Comparison of ENCODE assay signal across 8 cellular contexts in the genomic region with DNA sequence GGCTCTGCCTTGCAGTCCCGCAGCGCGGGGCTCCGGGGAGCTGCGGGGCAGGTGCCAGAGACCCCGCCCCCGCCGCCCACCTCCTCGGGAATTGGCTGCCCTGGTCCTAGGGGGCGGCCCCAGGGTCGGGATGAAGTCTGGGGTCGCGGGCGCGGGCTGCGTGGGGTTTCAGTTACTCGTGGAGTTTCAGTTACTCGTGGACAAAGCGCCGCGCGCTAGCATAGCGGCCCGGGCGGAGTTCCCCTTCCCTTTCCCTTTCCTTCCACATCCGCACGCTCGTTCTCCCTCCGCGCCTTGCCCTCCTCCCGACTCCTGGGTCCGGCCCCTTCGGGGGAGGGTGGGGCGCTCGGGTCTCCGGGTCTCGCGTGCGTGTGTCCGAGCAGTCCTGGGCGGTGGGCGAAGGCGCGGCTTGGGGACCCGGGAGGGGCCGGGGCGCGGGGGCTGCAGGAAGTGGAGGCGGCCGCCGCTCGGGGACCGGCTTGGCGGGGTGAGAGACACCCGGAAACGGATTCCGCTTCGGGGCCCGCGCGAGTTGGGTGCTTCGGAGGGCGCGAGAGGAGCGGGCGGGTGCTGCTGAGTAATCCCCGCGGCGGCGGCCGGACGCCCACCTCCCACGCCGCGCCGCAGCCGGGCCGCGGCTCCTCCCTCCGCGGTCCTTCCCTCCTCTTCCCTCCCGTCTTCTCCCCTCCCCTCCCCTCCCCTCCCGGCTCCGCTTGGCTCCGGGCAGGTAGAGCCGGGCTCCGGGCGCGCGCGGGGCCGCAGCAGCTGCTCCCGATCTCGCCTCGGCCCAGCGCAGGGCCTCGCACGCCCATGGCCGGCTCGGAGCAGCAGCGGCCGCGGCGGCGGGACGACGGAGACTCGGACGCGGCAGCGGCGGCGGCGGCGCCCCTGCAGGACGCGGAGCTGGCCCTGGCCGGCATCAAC. TPM values are rescaled to one million over a fixed set of nuclear protein-coding genes. Genes with fewer than 3 reads are reported as not detected.
DNase-seq lines count a peak whose midpoint lies in the region; ATAC-seq and TF ChIP-seq lines count a peak whose summit lies in the region.

TTC39C (plus strand) TSS at position 693 of the 924 bp plus-strand sequence; CDS start at position 811, 118 bp downstream.

- peak within 1 kb of the TSS; percentile 46 to 96 (median 86) for H3K27ac ChIP-seq in adrenal gland
- peak within 1 kb of the TSS; percentile 53 for H3K27ac ChIP-seq in right cardiac atrium (ENCODE audit: low read length)
- peak within 1 kb of the TSS in 1 of 2 donors; percentile 27 for H3K27ac ChIP-seq in aorta (ENCODE audit: low read depth in 1 of 2, low read length in 2 of 2)

- H3K27me3 ChIP-seq in adrenal gland = no peaks in the 10 kb centered on the region
- no peaks in the 10 kb centered on the region for H3K27me3 ChIP-seq in right cardiac atrium (ENCODE audit: control insufficient read depth, insufficient read depth)
- no peaks in the 10 kb centered on the region for H3K27me3 ChIP-seq in aorta (ENCODE audit: control insufficient read depth in 1 of 2, insufficient read depth in 2 of 2, low read length in 1 of 2)

- peak in 1 of 6 experiments; percentile 3 for TF ChIP-seq CTCF in adrenal gland (IDR thresholded peaks at IDR 0.05)

- WGBS in adrenal gland, 4 donors = 0 to 1% (median 0%) methylated on average over 10 to 118 of the region's 118 CpGs
- under 1% methylated on average over 118 of the region's 118 CpGs for WGBS in right cardiac atrium
- 1% methylated on average over 67 to 118 of the region's 118 CpGs for WGBS in aorta, 2 donors

- H3K4me1 ChIP-seq in adrenal gland (replicated peaks in 1 of 2) = peaks cover 7 to 26% of the 10 kb centered on the region in 2 donors
- no peaks in the 10 kb centered on the region for H3K4me1 ChIP-seq in right cardiac atrium (ENCODE audit: control insufficient read depth, insufficient read depth, low read length)
- no peaks in the 10 kb centered on the region for H3K4me1 ChIP-seq in aorta (ENCODE audit: control insufficient read depth in 1 of 2, insufficient read depth in 2 of 2, low read length in 2 of 2)

- H3K36me3 ChIP-seq in adrenal gland (replicated peaks in 1 of 2) (no peaks in the 10 kb centered on the region), aorta (ENCODE audit: control insufficient read depth in 1 of 2, insufficient read depth in 2 of 2, low read length in 1 of 2) (no peaks in the 10 kb centered on the region)

- H3K4me3 ChIP-seq in adrenal gland (peak within 1 kb of the TSS; percentile 56 to 93 (median 87)), right cardiac atrium (ENCODE audit: low read length) (peak within 1 kb of the TSS; percentile 97), aorta (ENCODE audit: low read length in 2 of 2) (peak within 1 kb of the TSS; percentile 88 to 93)

- peak in 1 of 2 donors; percentile 73 for TF ChIP-seq POLR2A in adrenal gland (IDR thresholded peaks at IDR 0.05)

- DNase-seq in D341Med (ENCODE audit: low spot score) (peak; percentile 90), LHCN-M2 (ENCODE audit: low read depth) (peak; percentile 67), T-helper 1 cell (peak; percentile 67 to 81 (median 71)), adrenal gland (peak; percentile 72 to 84 (median 78)), right cardiac atrium (peak; percentile 80 to 90 (median 89)), retina (peak; percentile 86), aorta (peak; percentile 84 to 90)

- intact Hi-C loops in adrenal gland (cut with DNase I) (loop anchor here in 1 of 2 donors (10.0 kb wide), 1 partner anchor 60 kb away; no protein-coding TSS in a partner anchor), right cardiac atrium (cut with DNase I) (loop anchor here in 2 of 4 donors (10.0 kb wide), 1 partner anchor 100 kb away; no protein-coding TSS in a partner anchor), aorta (cut with DNase I) (loop anchor here in 1 of 2 donors (2.0 to 10.0 kb wide), 2 partner anchors 62 to 100 kb away; no protein-coding TSS in a partner anchor)

- ATAC-seq in GM21576 (IDR thresholded peaks at IDR 0.05; ENCODE audit: unreplicated experiment) = peak; percentile 29
- peak; percentile 84 to 91 for ATAC-seq in right cardiac atrium
- ATAC-seq in aorta (ENCODE audit: low FRiP score) = peak; percentile 83

- no peaks in the 10 kb centered on the region for H3K9me3 ChIP-seq in adrenal gland (replicated peaks in 1 of 3)
- no peaks in the 10 kb centered on the region for H3K9me3 ChIP-seq in right cardiac atrium (ENCODE audit: control insufficient read depth, low read length)
- no peaks in the 10 kb centered on the region for H3K9me3 ChIP-seq in aorta (ENCODE audit: control insufficient read depth, low read length)

RNA-seq across cellular contexts. Expression of gene TTC39C, which starts in this region (rescaled TPM):
- 18.3 and 22.8 TPM in 2 replicates for total RNA-seq in LHCN-M2 (2014; rRNA removed)
- 9.7 TPM for polyA plus RNA-seq in LHCN-M2 (2012)
- 10 to 100 TPM; 37.9 to 77.6 (median 51.0) TPM for total RNA-seq in adrenal gland
- polyA plus RNA-seq in adrenal gland = 10 to 100 TPM; 31.2 to 53.5 (median 35.9) TPM
- total RNA-seq in right cardiac atrium = 10 to 100 TPM in 1 of 4 donors, 1 to 10 TPM in 3; 4.1 to 11.0 (median 6.0) TPM
- 2.8 TPM for polyA plus RNA-seq in right cardiac atrium
- total RNA-seq in aorta = 10 to 100 TPM; 13.4 to 21.2 TPM
- polyA plus RNA-seq in aorta = 10 to 100 TPM in 1 of 2 donors, 1 to 10 TPM in 1; 2.3 to 14.8 TPM

Comparison
In these comparisons a context has a peak if more than half of its experiments do, and no peak if none do; other contexts are left out.
1. ATAC-seq: peak in every context shown above with its lines; median percentile 88 in right cardiac atrium; 83 in aorta; 29 in GM21576.